In the genomic region with DNA sequence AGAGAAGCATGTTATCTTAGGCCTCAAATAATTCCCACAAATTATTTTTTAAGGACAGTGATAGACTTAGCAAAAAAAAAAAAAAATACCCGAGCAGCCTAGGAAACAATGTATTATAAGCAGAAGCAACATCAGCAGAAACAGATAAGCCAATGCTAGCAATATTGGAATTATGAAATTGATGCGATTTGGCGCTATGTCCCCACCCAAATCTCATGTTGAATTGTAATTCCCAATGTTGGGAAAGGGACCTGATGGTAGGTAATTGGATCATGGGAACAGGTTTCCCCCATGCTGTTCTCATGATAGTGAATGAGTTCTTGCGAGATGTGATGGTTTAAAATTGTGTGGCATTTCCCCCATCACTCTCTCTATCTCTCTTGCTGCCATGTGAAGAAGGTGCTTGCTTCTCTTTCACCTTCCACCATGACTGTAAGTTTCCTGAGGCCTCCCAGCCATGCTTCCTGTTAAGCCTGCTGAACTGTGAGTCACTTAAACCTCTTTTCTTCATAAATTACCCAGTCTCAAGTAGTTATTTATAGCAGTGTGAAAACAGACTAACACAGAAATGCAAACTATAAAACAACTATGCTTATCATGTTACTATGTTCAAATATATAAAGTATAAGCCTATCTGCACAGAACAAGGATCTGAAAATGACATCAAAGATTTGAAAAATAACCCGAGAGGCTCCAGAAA, we compare ENCODE assay signal across 25 cellular contexts.
A peak's percentile ranks its signal among the peaks of the same experiment; 100 is the strongest.
DNase-seq lines count a peak whose midpoint lies in the region; ATAC-seq and TF ChIP-seq lines count a peak whose summit lies in the region.
"Had no signal": no experiment of that assay in that cellular context is flagged by ENCODE, and none has a peak within 500 bp of the region (broad histone marks: within the 10 kb centered on the region; RNA-seq: fewer than 3 reads in every experiment).

No MANE protein-coding gene starts in this region.

- H3K36me3 Mint-ChIP-seq in activated CD8-positive, alpha-beta T cell treated with anti-CD3 and anti-CD28 coated beads for 36 hours (ENCODE audit: low read depth) = peaks cover 10% of the 10 kb centered on the region
- peaks cover 5% of the 10 kb centered on the region for H3K36me3 Mint-ChIP-seq in activated CD8-positive, alpha-beta T cell treated with anti-CD3 and anti-CD28 coated beads, Interleukin-2, amount 10 ng/mL, durations not matched to agents 7 days and 5 days (ENCODE audit: low read depth)

- TF ChIP-seq CTCF in activated CD8-positive, alpha-beta T cell treated with anti-CD3 and anti-CD28 coated beads for 36 hours (IDR thresholded peaks at IDR 0.05) = no peak
- TF ChIP-seq CTCF in OCI-LY3 (IDR thresholded peaks at IDR 0.05; ENCODE audit: low read depth, low read length) (no peak), esophagus muscularis mucosa (IDR thresholded peaks at IDR 0.05) (no peak)

- 96% methylated on average over 5 of the region's 5 CpGs for WGBS in esophagus muscularis mucosa

- H3K4me1 Mint-ChIP-seq in activated CD8-positive, alpha-beta T cell treated with anti-CD3 and anti-CD28 coated beads for 36 hours (ENCODE audit: low read depth) = peaks cover 16% of the 10 kb centered on the region
- peaks cover 9% of the 10 kb centered on the region for H3K4me1 Mint-ChIP-seq in activated CD8-positive, alpha-beta T cell treated with anti-CD3 and anti-CD28 coated beads, Interleukin-2, amount 10 ng/mL, durations not matched to agents 7 days and 5 days (ENCODE audit: low read depth)
- H3K4me1 Mint-ChIP-seq: GM23338, H9 had no signal

- H3K27ac ChIP-seq in OCI-LY3 (ENCODE audit: low read length) (peak overlapping the region; percentile 42), esophagus muscularis mucosa (replicated peaks in 1 of 4) (no peak overlapping the region)
- H3K27ac ChIP-seq: RWPE1 had no signal

- CTCF ChIA-PET in activated CD8-positive, alpha-beta T cell treated with anti-CD3 and anti-CD28 coated beads for 36 hours (lab: Charles Lee) = no interaction called here
- CTCF ChIA-PET in activated CD8-positive, alpha-beta T cell treated with anti-CD3 and anti-CD28 coated beads, Interleukin-2, amount 10 ng/mL, durations not matched to agents 7 days and 5 days (lab: Charles Lee) = no interaction called here

- TF ChIP-seq EP300 in esophagus muscularis mucosa (IDR thresholded peaks at IDR 0.05) = no peak

- no peaks in the 10 kb centered on the region for H3K27me3 ChIP-seq in OCI-LY3 (ENCODE audit: low read depth, low read length)
- H3K27me3 ChIP-seq in esophagus muscularis mucosa = no peaks in the 10 kb centered on the region

- H3K4me3 ChIP-seq in OCI-LY3 (ENCODE audit: low read length) (no peak overlapping the region), esophagus muscularis mucosa (no peak overlapping the region)
- H3K4me3 ChIP-seq: GM23338 had no signal

- ATAC-seq in activated CD8-positive, alpha-beta T cell treated with anti-CD3 and anti-CD28 coated beads for 36 hours = no peak
- ATAC-seq in activated CD8-positive, alpha-beta T cell treated with anti-CD3 and anti-CD28 coated beads, Interleukin-2, amount 10 ng/mL, durations not matched to agents 7 days and 5 days = no peak
- no peak for ATAC-seq in GM18519 (IDR thresholded peaks at IDR 0.05; ENCODE audit: low FRiP score, unreplicated experiment)
- ATAC-seq: GM23338, Panc1 had no signal

- H3K27ac Mint-ChIP-seq in activated CD8-positive, alpha-beta T cell treated with anti-CD3 and anti-CD28 coated beads for 36 hours = no peak overlapping the region
- H3K27ac Mint-ChIP-seq in activated CD8-positive, alpha-beta T cell treated with anti-CD3 and anti-CD28 coated beads, Interleukin-2, amount 10 ng/mL, durations not matched to agents 7 days and 5 days = no peak overlapping the region
- H3K27ac Mint-ChIP-seq: GM23338, H9, HFFc6 had no signal

- intact Hi-C loops in activated CD8-positive, alpha-beta T cell treated with anti-CD3 and anti-CD28 coated beads for 36 hours (cut with micrococcal nuclease) = no loop called here
- intact Hi-C loops in esophagus muscularis mucosa (cut with DNase I) = no loop called here

- H2AFZ ChIP-seq in OCI-LY3 (ENCODE audit: low read depth, low read length) = no peak overlapping the region
- H2AFZ ChIP-seq: GM23338 had no signal

- H3K79me2 ChIP-seq in OCI-LY3 (ENCODE audit: low read length) = peaks cover 48% of the 10 kb centered on the region

- TF ChIP-seq POLR2A in esophagus muscularis mucosa (IDR thresholded peaks at IDR 0.05; ENCODE audit: low read depth) = no peak

- peak; percentile 26 for DNase-seq in activated CD8-positive, alpha-beta T cell treated with anti-CD3 and anti-CD28 coated beads for 36 hours
- DNase-seq in activated CD8-positive, alpha-beta T cell treated with anti-CD3 and anti-CD28 coated beads, Interleukin-2, amount 10 ng/mL, durations not matched to agents 7 days and 5 days = no peak
- DNase-seq in EH (ENCODE audit: low read depth) (peak; percentile 15), esophagus muscularis mucosa (ENCODE audit: extremely low spot score) (peak; percentile 26), NCI-H1694 treated with DMSO at 0.1 percent for 48 hours (lab: John Stamatoyannopoulos, UW) (no peak), NCI-H524 treated with DMSO at 0.1 percent for 48 hours (lab: John Stamatoyannopoulos, UW) (no peak)
- DNase-seq: Calu3, DMS153, DND-41, H9, HFFc6, KBM-7, MV-4-11, NCI-H1105, NCI-H1436 treated with DMSO at 0.1 percent for 48 hours, NCI-H1930, NCI-H2107, NCI-H524, NCI-H82, SHP77 had no signal

- H3K4me3 Mint-ChIP-seq in activated CD8-positive, alpha-beta T cell treated with anti-CD3 and anti-CD28 coated beads for 36 hours = no peak overlapping the region
- H3K4me3 Mint-ChIP-seq in activated CD8-positive, alpha-beta T cell treated with anti-CD3 and anti-CD28 coated beads, Interleukin-2, amount 10 ng/mL, durations not matched to agents 7 days and 5 days = no peak overlapping the region
- H3K4me3 Mint-ChIP-seq: GM23338, H9, HFFc6 had no signal

- H4K20me1 ChIP-seq in OCI-LY3 (ENCODE audit: insufficient read depth, low read length) = no peaks in the 10 kb centered on the region

- H3K9ac ChIP-seq in OCI-LY3 (ENCODE audit: low read length) = no peak overlapping the region

- peak overlapping the region; percentile 44 for H3K4me2 ChIP-seq in OCI-LY3 (ENCODE audit: low read length)
- H3K4me2 ChIP-seq: GM23338 had no signal

- POLR2A ChIA-PET in activated CD8-positive, alpha-beta T cell treated with anti-CD3 and anti-CD28 coated beads for 36 hours (lab: Charles Lee) = no interaction called here
- POLR2A ChIA-PET in activated CD8-positive, alpha-beta T cell treated with anti-CD3 and anti-CD28 coated beads, Interleukin-2, amount 10 ng/mL, durations not matched to agents 7 days and 5 days (lab: Charles Lee) = no interaction called here

- H3K36me3 ChIP-seq in OCI-LY3 (replicated peaks; ENCODE audit: low read depth, low read length) (peaks cover 17% of the 10 kb centered on the region), esophagus muscularis mucosa (no peaks in the 10 kb centered on the region)

- H3K4me1 ChIP-seq in OCI-LY3 (ENCODE audit: low read length) (peaks cover 23% of the 10 kb centered on the region), esophagus muscularis mucosa (no peaks in the 10 kb centered on the region)

- H3K9me3 Mint-ChIP-seq in activated CD8-positive, alpha-beta T cell treated with anti-CD3 and anti-CD28 coated beads for 36 hours = peaks cover 12% of the 10 kb centered on the region
- peaks cover 13% of the 10 kb centered on the region for H3K9me3 Mint-ChIP-seq in activated CD8-positive, alpha-beta T cell treated with anti-CD3 and anti-CD28 coated beads, Interleukin-2, amount 10 ng/mL, durations not matched to agents 7 days and 5 days (ENCODE audit: insufficient read depth)
- H3K9me3 Mint-ChIP-seq: GM23338, H9 had no signal

- H3K9me3 ChIP-seq in OCI-LY3 (ENCODE audit: insufficient read depth, low read length) (no peaks in the 10 kb centered on the region), esophagus muscularis mucosa (no peaks in the 10 kb centered on the region)

- no peaks in the 10 kb centered on the region for H3K27me3 Mint-ChIP-seq in activated CD8-positive, alpha-beta T cell treated with anti-CD3 and anti-CD28 coated beads for 36 hours
- no peaks in the 10 kb centered on the region for H3K27me3 Mint-ChIP-seq in activated CD8-positive, alpha-beta T cell treated with anti-CD3 and anti-CD28 coated beads, Interleukin-2, amount 10 ng/mL, durations not matched to agents 7 days and 5 days (ENCODE audit: low read depth)

Comparison
In these comparisons a context has a peak if more than half of its experiments do, and no peak if none do; other contexts are left out.
1. DNase-seq: peak in activated CD8-positive, alpha-beta T cell treated with anti-CD3 and anti-CD28 coated beads for 36 hours (single experiment), EH (single experiment) and esophagus muscularis mucosa (single experiment); none in activated CD8-positive, alpha-beta T cell treated with anti-CD3 and anti-CD28 coated beads, Interleukin-2, amount 10 ng/mL, durations not matched to agents 7 days and 5 days (single experiment), NCI-H1694 treated with DMSO at 0.1 percent for 48 hours (single experiment) and NCI-H524 treated with DMSO at 0.1 percent for 48 hours (single experiment).